Comparison of ENCODE assay signal across 8 cellular contexts in the genomic region with DNA sequence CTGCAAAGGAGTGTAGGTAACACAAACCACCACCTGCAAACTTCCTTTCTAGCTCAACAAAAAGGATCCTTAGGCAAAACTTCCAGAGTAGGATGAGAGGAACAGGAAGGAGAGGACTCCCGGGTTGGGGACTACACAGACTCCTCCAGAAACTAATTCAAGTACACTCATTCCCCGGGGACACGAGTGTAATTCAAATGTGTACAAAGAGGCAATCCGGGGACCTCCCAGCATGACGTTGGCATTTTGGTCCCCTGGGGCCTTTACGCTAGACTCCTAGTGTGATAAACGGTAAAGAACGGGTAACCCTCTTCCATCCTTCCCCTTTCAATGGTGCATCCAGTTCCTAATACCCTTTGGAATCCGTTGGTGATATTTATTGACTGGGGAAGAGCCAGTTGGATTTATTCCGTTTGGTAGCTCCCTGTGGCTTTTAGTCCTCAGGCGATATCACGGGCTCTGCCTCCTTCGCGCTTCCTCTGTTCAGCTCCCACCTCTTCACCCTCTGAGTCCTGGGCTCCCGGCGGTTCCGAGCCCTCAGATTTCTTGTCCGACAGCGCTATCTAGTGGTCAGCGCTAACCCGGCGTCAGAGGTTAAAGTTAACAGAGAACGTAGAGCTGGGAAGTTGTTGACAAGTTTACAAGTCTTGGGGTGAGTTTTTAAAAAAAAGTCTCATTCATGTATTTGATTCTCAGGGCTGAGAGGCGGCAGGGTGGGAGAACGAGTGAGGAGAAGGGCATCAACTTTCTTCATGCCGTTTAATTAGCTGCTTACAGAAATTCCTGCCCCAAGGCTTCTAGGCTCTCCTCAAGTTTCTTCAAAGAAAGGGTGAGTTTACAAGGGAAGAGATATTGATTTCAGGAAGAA. TPM values are rescaled to one million over a fixed set of nuclear protein-coding genes. Genes with fewer than 3 reads are reported as not detected.
DNase-seq lines count a peak whose midpoint lies in the region; TF ChIP-seq lines count a peak whose summit lies in the region.

No MANE protein-coding gene starts in this region.

- H3K9me3 Mint-ChIP-seq in activated T-helper 2 cell treated with anti-CD3 and anti-CD28 coated beads, Interferon-gamma antibody, Interleukin-2, Interleukin-4, amounts not matched to agents 10 μg/mL and 5 μg/mL and 100 μg/mL, durations not matched to agents 14 hours and 24 hours and 36 hours: no peaks in the 10 kb centered on the region
- H3K9me3 Mint-ChIP-seq in osteocyte (ENCODE audit: unreplicated experiment): no peaks in the 10 kb centered on the region

- DNase-seq in EL (peak; percentile 90), GM23248 (peak; percentile 91), KG1 (lab: John Stamatoyannopoulos, UW) (peak; percentile 79), RPMI8226 (peak; percentile 86), foreskin melanocyte (peak; percentile 80), osteocyte (ENCODE audit: extremely low spot score, unreplicated experiment) (peak; percentile 96), thyroid gland (peak; percentile 81 to 85)
- DNase-seq in activated T-helper 2 cell treated with anti-CD3 and anti-CD28 coated beads, Interferon-gamma antibody, Interleukin-2, Interleukin-4, amounts not matched to agents 10 μg/mL and 5 μg/mL and 100 μg/mL, durations not matched to agents 14 hours and 24 hours and 36 hours (ENCODE audit: low spot score): peak; percentile 70

- H3K4me2 ChIP-seq in GM23248 (ENCODE audit: unreplicated experiment): peak overlapping the region; percentile 96

- WGBS in GM23248 (ENCODE audit: low coverage in 1 of 2, low lambda C conversion rate in 2 of 2, missing lambda C conversion rate in 2 of 2), 2 experiments: 1 to 2% methylated on average over 26 of the region's 26 CpGs
- 2 to 3% methylated on average over 26 of the region's 26 CpGs for WGBS in thyroid gland, 2 donors

- peaks cover 37% of the 10 kb centered on the region for H3F3A ChIP-seq in GM23248 (ENCODE audit: insufficient read depth)

- peaks cover 19% of the 10 kb centered on the region for H3K79me2 ChIP-seq in GM23248 (ENCODE audit: insufficient read depth)

- H3K4me3 ChIP-seq in GM23248 (peak overlapping the region; percentile 98), thyroid gland (replicated peaks in 1 of 3) (no peak overlapping the region)

- TF ChIP-seq CTCF in osteocyte (IDR thresholded peaks at IDR 0.05) (peak; percentile 93), thyroid gland (IDR thresholded peaks at IDR 0.05) (peak; percentile 64 to 92 (median 80))

- intact Hi-C loops in activated T-helper 2 cell treated with anti-CD3 and anti-CD28 coated beads, Interferon-gamma antibody, Interleukin-2, Interleukin-4, amounts not matched to agents 10 μg/mL and 5 μg/mL and 100 μg/mL, durations not matched to agents 14 hours and 24 hours and 36 hours (cut with micrococcal nuclease): loop anchor here (1.0 to 10.0 kb wide), 4 partner anchors 274 to 1469 kb away; no protein-coding TSS in a partner anchor
- intact Hi-C loops in thyroid gland (cut with DNase I): loop anchor here (5.0 kb wide), 2 partner anchors 456 to 1116 kb away; no protein-coding TSS in a partner anchor

- H3K36me3 ChIP-seq in GM23248 (ENCODE audit: low read depth) (no peaks in the 10 kb centered on the region), thyroid gland (no peaks in the 10 kb centered on the region)

- peak overlapping the region; percentile 54 for H3K4me3 Mint-ChIP-seq in activated T-helper 2 cell treated with anti-CD3 and anti-CD28 coated beads, Interferon-gamma antibody, Interleukin-2, Interleukin-4, amounts not matched to agents 10 μg/mL and 5 μg/mL and 100 μg/mL, durations not matched to agents 14 hours and 24 hours and 36 hours (ENCODE audit: low read depth)
- peak overlapping the region; percentile 66 for H3K4me3 Mint-ChIP-seq in osteocyte (ENCODE audit: unreplicated experiment)

- H3K9me3 ChIP-seq in GM23248 (ENCODE audit: low read depth): no peaks in the 10 kb centered on the region
- no peaks in the 10 kb centered on the region for H3K9me3 ChIP-seq in thyroid gland

- H2AFZ ChIP-seq in GM23248: peak overlapping the region; percentile 86

- H3K27ac ChIP-seq in GM23248 (peak overlapping the region; percentile 30; the same call in 1 of the 2 replicates), thyroid gland (no peak overlapping the region)

- TF ChIP-seq POLR2A in thyroid gland (IDR thresholded peaks at IDR 0.05): no peak

- H3K27me3 Mint-ChIP-seq in activated T-helper 2 cell treated with anti-CD3 and anti-CD28 coated beads, Interferon-gamma antibody, Interleukin-2, Interleukin-4, amounts not matched to agents 10 μg/mL and 5 μg/mL and 100 μg/mL, durations not matched to agents 14 hours and 24 hours and 36 hours (ENCODE audit: low read depth): peaks cover 69% of the 10 kb centered on the region
- H3K27me3 Mint-ChIP-seq in osteocyte (ENCODE audit: unreplicated experiment): no peaks in the 10 kb centered on the region

- H3K27me3 ChIP-seq in GM23248 (replicated peaks; ENCODE audit: insufficient read depth): no peaks in the 10 kb centered on the region
- H3K27me3 ChIP-seq in thyroid gland: no peaks in the 10 kb centered on the region

- H3K36me3 Mint-ChIP-seq in activated T-helper 2 cell treated with anti-CD3 and anti-CD28 coated beads, Interferon-gamma antibody, Interleukin-2, Interleukin-4, amounts not matched to agents 10 μg/mL and 5 μg/mL and 100 μg/mL, durations not matched to agents 14 hours and 24 hours and 36 hours (ENCODE audit: low read depth): no peaks in the 10 kb centered on the region
- H3K36me3 Mint-ChIP-seq in osteocyte (ENCODE audit: unreplicated experiment): peaks cover 9% of the 10 kb centered on the region

- H3K9me2 ChIP-seq in GM23248 (ENCODE audit: insufficient read depth): no peaks in the 10 kb centered on the region

- in situ Hi-C loops in GM23248 (cut with MboI): loop anchor here (25.0 kb wide), 3 partner anchors 796 to 1471 kb away; no protein-coding TSS in a partner anchor

- H3K4me1 Mint-ChIP-seq in activated T-helper 2 cell treated with anti-CD3 and anti-CD28 coated beads, Interferon-gamma antibody, Interleukin-2, Interleukin-4, amounts not matched to agents 10 μg/mL and 5 μg/mL and 100 μg/mL, durations not matched to agents 14 hours and 24 hours and 36 hours (ENCODE audit: low read depth): peaks cover 45% of the 10 kb centered on the region
- H3K4me1 Mint-ChIP-seq in osteocyte (ENCODE audit: unreplicated experiment): peaks cover 61% of the 10 kb centered on the region

- no peaks in the 10 kb centered on the region for H4K20me1 ChIP-seq in GM23248 (ENCODE audit: insufficient read depth)

- peaks cover 13% of the 10 kb centered on the region for H3K4me1 ChIP-seq in GM23248 (ENCODE audit: insufficient read depth)
- H3K4me1 ChIP-seq in thyroid gland: peaks cover 28 to 43% of the 10 kb centered on the region in 2 donors

- peak overlapping the region; percentile 97 for H3K9ac ChIP-seq in GM23248

- H3K27ac Mint-ChIP-seq in activated T-helper 2 cell treated with anti-CD3 and anti-CD28 coated beads, Interferon-gamma antibody, Interleukin-2, Interleukin-4, amounts not matched to agents 10 μg/mL and 5 μg/mL and 100 μg/mL, durations not matched to agents 14 hours and 24 hours and 36 hours: no peak overlapping the region
- peak overlapping the region; percentile 71 for H3K27ac Mint-ChIP-seq in osteocyte (ENCODE audit: unreplicated experiment)

RNA-seq across cellular contexts. Expression of a gene that starts 2.9 kb away (rescaled TPM):
- total RNA-seq in GM23248 (2014; rRNA removed; shearing (Covaris generic)): 1,033 and 1,064 TPM in 2 replicates
- 232 and 253 TPM in 2 replicates for polyA plus RNA-seq in GM23248 (2016; fragmentation: Nextera tagmentation; extraction: Ambion mirVana)
- total RNA-seq in activated T-helper 2 cell treated with anti-CD3 and anti-CD28 coated beads, Interferon-gamma antibody, Interleukin-2, Interleukin-4, amounts not matched to agents 10 μg/mL and 5 μg/mL and 100 μg/mL, durations not matched to agents 14 hours and 24 hours and 36 hours: 0.07 TPM in 1 of 2 replicates, not detected in the other
- 2,335 and 2,423 TPM in 2 replicates for total RNA-seq in osteocyte
- total RNA-seq in thyroid gland: 10 to 100 TPM; 17.2 to 52.9 (median 27.0) TPM

RNA-seq across cellular contexts. Expression of a gene that starts 34.8 kb away (rescaled TPM):
- total RNA-seq in GM23248 (2014; rRNA removed; shearing (Covaris generic)): 166 and 545 TPM in 2 replicates
- 666 and 696 TPM in 2 replicates for polyA plus RNA-seq in GM23248 (2016; fragmentation: Nextera tagmentation; extraction: Ambion mirVana)
- total RNA-seq in activated T-helper 2 cell treated with anti-CD3 and anti-CD28 coated beads, Interferon-gamma antibody, Interleukin-2, Interleukin-4, amounts not matched to agents 10 μg/mL and 5 μg/mL and 100 μg/mL, durations not matched to agents 14 hours and 24 hours and 36 hours: 529 and 542 TPM in 2 replicates
- total RNA-seq in osteocyte: 253 and 267 TPM in 2 replicates
- 100 to 1,000 TPM; 136 to 578 (median 341) TPM for total RNA-seq in thyroid gland

Comparison
In these comparisons a context has a peak if more than half of its experiments do, and no peak if none do; other contexts are left out.
1. RNA of a gene that starts 2.9 kb away (total RNA-seq): 2,335 to 2,423 TPM in osteocyte and 1,033 to 1,064 TPM in GM23248; 17.2 to 52.9 TPM in thyroid gland and 0.07 TPM in activated T-helper 2 cell treated with anti-CD3 and anti-CD28 coated beads, Interferon-gamma antibody, Interleukin-2, Interleukin-4, amounts not matched to agents 10 μg/mL and 5 μg/mL and 100 μg/mL, durations not matched to agents 14 hours and 24 hours and 36 hours; every median in the first group is over 10 times any median in the second.
2. Peak in every context shown above with its lines, with median percentiles within 50 percentile points of each other: DNase-seq.